9 cellular contexts compared by ENCODE assay signal in genomic region chr22:23216331-23217170, GRCh38. TPM values are rescaled to one million over a fixed set of nuclear protein-coding genes. Genes with fewer than 3 reads are reported as not detected.
DNase-seq lines count a peak whose midpoint lies in the region; ATAC-seq, FAIRE-seq and TF ChIP-seq lines count a peak whose summit lies in the region.
"Had no signal": no experiment of that assay in that cellular context is flagged by ENCODE, and none has a peak within 500 bp of the region (broad histone marks: within the 10 kb centered on the region; RNA-seq: fewer than 3 reads in every experiment).

No MANE protein-coding gene starts in this region.

- no peaks in the 10 kb centered on the region for H3K27me3 Mint-ChIP-seq in brain

- H3K36me3 ChIP-seq in osteoblast (ENCODE audit: insufficient read depth, low read length): no peaks in the 10 kb centered on the region

- H3K27me3 ChIP-seq in osteoblast (ENCODE audit: insufficient read depth, low read length): no peaks in the 10 kb centered on the region

- peaks cover 86% of the 10 kb centered on the region for H4K20me1 ChIP-seq in osteoblast (ENCODE audit: insufficient read depth, low read length)

- H3K9me3 ChIP-seq in osteoblast (ENCODE audit: low read depth, low read length): no peaks in the 10 kb centered on the region

- no peak overlapping the region for H3K4me3 ChIP-seq in osteoblast (ENCODE audit: insufficient read depth, low read length)

- H3K36me3 Mint-ChIP-seq in brain: peaks cover 14% of the 10 kb centered on the region

- H2AFZ ChIP-seq in osteoblast (ENCODE audit: low read length): no peak overlapping the region

- H3K4me1 ChIP-seq in osteoblast (ENCODE audit: insufficient read depth, low read length): peaks cover 37% of the 10 kb centered on the region

- no peak for ATAC-seq in SK-N-SH treated with all-trans-retinoic acid at 6 μM for 48 hours

- H3K4me2 ChIP-seq in osteoblast (ENCODE audit: insufficient read depth, low read length): no peak overlapping the region

- H3K4me3 Mint-ChIP-seq in brain: no peak overlapping the region

- H3K79me2 ChIP-seq in osteoblast (ENCODE audit: insufficient read depth, low read length): peaks cover 85% of the 10 kb centered on the region

- peak; percentile 85 for FAIRE-seq in GM12891 (lab: Jason Lieb, UNC)
- no peak for FAIRE-seq in RCC 7860 (lab: Jason Lieb, UNC)

- peak overlapping the region in 3 of 5 experiments; percentile 58 to 86 (median 63) for H3K27ac Mint-ChIP-seq in brain

- TF ChIP-seq POLR2A in GM12891 (IDR thresholded peaks at IDR 0.05; ENCODE audit: low read depth, low read length): no peak

- no peak overlapping the region for H3K27ac ChIP-seq in osteoblast (ENCODE audit: low read depth, low read length)

- DNase-seq in GM12891 (ENCODE audit: insufficient read length, low spot score) (no peak), T-helper 22 cell (ENCODE audit: low read depth) (peak; percentile 27), RCC 7860 (ENCODE audit: low spot score) (no peak), putamen (ENCODE audit: low spot score) (no peak), osteoblast (ENCODE audit: insufficient read length, low spot score, missing footprints) (no peak)
- DNase-seq in stimulated activated CD4-positive, alpha-beta T cell treated with anti-CD3 and anti-CD28 coated beads, Interleukin-1b, Interleukin-23, amount 100 ng/mL, for 24 hours (ENCODE audit: low read depth in 4 of 4, low spot score in 1 of 4): peak in 3 of 4 experiments; percentile 18 to 40 (median 25)
- DNase-seq: NCI-H510A had no signal

- TF ChIP-seq CTCF in brain (conservative IDR thresholded peaks at IDR 0.05) (no peak), osteoblast (IDR thresholded peaks at IDR 0.05; ENCODE audit: extremely low read depth, low read depth, low read length) (no peak)

- peaks cover 0 to 2% (median 0%) of the 10 kb centered on the region in 5 experiments for H3K9me3 Mint-ChIP-seq in brain

- H3K4me1 Mint-ChIP-seq in brain: peaks cover 99% of the 10 kb centered on the region

TF ChIP-seq in GM12891, 5 proteins besides CTCF, POLR2A, EP300 and RAD21:
- no peak for TF ChIP-seq PAX5 (IDR thresholded peaks at IDR 0.05; ENCODE audit: insufficient read depth, low read length, severe bottlenecking)
- no peak for TF ChIP-seq POLR2AphosphoS5 (IDR thresholded peaks at IDR 0.05; ENCODE audit: low read depth, low read length)
- TF ChIP-seq TAF1 (IDR thresholded peaks at IDR 0.05; ENCODE audit: low read depth, low read length): no peak
- no peak for TF ChIP-seq SPI1 (IDR thresholded peaks at IDR 0.05; ENCODE audit: low read depth, low read length)
- no peak for TF ChIP-seq POU2F2 (IDR thresholded peaks at IDR 0.05; ENCODE audit: low read depth, low read length)

TF ChIP-seq in SK-N-SH treated with all-trans-retinoic acid at 6 μM for 48 hours, 23 proteins besides CTCF, POLR2A, EP300 and RAD21:
- TF ChIP-seq CREB5 (CRISPR knock-in tag; IDR thresholded peaks at IDR 0.05; ENCODE audit: low read depth) (no peak), GLIS3 (CRISPR knock-in tag; IDR thresholded peaks at IDR 0.05) (no peak), ZNF8 (CRISPR knock-in tag; IDR thresholded peaks at IDR 0.05) (no peak), ARNTL (CRISPR knock-in tag; IDR thresholded peaks at IDR 0.05; ENCODE audit: borderline replicate concordance, low read depth) (no peak), ZNF70 (CRISPR knock-in tag; IDR thresholded peaks at IDR 0.05) (no peak), ISL1 (CRISPR knock-in tag; IDR thresholded peaks at IDR 0.05) (no peak), PATZ1 (CRISPR knock-in tag; IDR thresholded peaks at IDR 0.05; ENCODE audit: borderline replicate concordance) (no peak), RARB (CRISPR knock-in tag; IDR thresholded peaks at IDR 0.05) (no peak), ZFP30 (CRISPR knock-in tag; IDR thresholded peaks at IDR 0.05) (no peak), TSHZ2 (CRISPR knock-in tag; IDR thresholded peaks at IDR 0.05) (no peak), TOX (CRISPR knock-in tag; IDR thresholded peaks at IDR 0.05; ENCODE audit: borderline replicate concordance) (no peak), CSRNP3 (CRISPR knock-in tag; IDR thresholded peaks at IDR 0.05) (no peak), BACH2 (CRISPR knock-in tag; IDR thresholded peaks at IDR 0.05; ENCODE audit: borderline replicate concordance) (no peak), PPARA (CRISPR knock-in tag; IDR thresholded peaks at IDR 0.05; ENCODE audit: borderline replicate concordance) (no peak), ESRRG (CRISPR knock-in tag; IDR thresholded peaks at IDR 0.05) (no peak), ZNF565 (CRISPR knock-in tag; conservative IDR thresholded peaks at IDR 0.05; ENCODE audit: low read depth) (no peak), ZC3H10 (CRISPR knock-in tag; IDR thresholded peaks at IDR 0.05) (no peak), OSR1 (CRISPR knock-in tag; IDR thresholded peaks at IDR 0.05) (no peak), TCF4 (CRISPR knock-in tag; IDR thresholded peaks at IDR 0.05; ENCODE audit: borderline replicate concordance) (no peak)

RNA-seq across cellular contexts. Expression of gene BCR, which starts 36.2 kb away (rescaled TPM):
- polyA plus RNA-seq in GM12891 (2012; ENCODE audit: low read depth, missing spikeins): 12.5 TPM
- polyA plus RNA-seq in brain (ENCODE audit: insufficient read depth, low read depth, low replicate concordance): 52.6 TPM
- 28.6 and 29.8 TPM in 2 replicates for total RNA-seq in osteoblast

Comparison
In these comparisons a context has a peak if more than half of its experiments do, and no peak if none do; other contexts are left out.
1. DNase-seq: peak in T-helper 22 cell (single experiment) and stimulated activated CD4-positive, alpha-beta T cell treated with anti-CD3 and anti-CD28 coated beads, Interleukin-1b, Interleukin-23, amount 100 ng/mL, for 24 hours (3 of 4); none in GM12891 (single experiment), RCC 7860 (single experiment), putamen (single experiment) and osteoblast (single experiment).